Comparison of ENCODE assay signal across 8 cellular contexts in the genomic region with DNA sequence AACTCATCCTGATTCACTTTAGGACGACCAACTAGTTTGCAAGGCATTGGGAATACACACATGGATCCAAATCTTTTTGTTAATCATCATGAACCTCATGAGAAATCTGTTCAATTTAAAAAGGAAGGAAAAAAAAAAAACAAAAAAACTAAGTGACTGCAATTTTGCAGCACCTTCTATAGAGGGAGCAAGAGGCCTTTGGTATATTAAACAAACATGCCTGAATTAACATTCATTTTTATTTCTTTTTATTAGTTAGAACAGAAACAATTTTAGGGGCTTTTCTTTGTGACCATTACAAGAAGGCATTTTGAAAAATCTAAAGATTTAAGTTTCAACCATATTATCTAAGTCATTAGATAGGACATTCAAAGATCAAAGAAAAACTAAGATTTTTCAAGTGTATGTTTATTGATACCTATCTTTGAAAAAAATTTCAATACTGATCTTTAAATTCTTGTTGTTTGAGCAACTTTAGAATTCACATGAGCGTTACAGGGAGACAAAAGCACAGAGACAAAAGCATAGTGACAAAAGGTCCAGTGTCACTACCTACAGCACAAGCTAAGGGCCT.
DNase-seq lines count a peak whose midpoint lies in the region; ATAC-seq, FAIRE-seq and TF ChIP-seq lines count a peak whose summit lies in the region.

No MANE protein-coding gene starts in this region.

- no peaks in the 10 kb centered on the region for H3K4me1 ChIP-seq in fibroblast of lung (ENCODE audit: control insufficient read depth, extremely low read depth, insufficient read depth, low read length)

- TF ChIP-seq CTCF in GM12874 (IDR thresholded peaks at IDR 0.05; ENCODE audit: insufficient read depth, low read depth, low read length) (peak; percentile 53), fibroblast of lung (conservative IDR thresholded peaks at IDR 0.05 in 1 of 2, IDR thresholded peaks at IDR 0.05 in 1 of 2; ENCODE audit: low read depth in 1 of 2, low read length in 2 of 2) (peak; percentile 54 to 78), retinal pigment epithelial cell (conservative IDR thresholded peaks at IDR 0.05; ENCODE audit: low read depth, low read length) (peak; percentile 77)

- no peaks in the 10 kb centered on the region for H3K36me3 ChIP-seq in fibroblast of lung (ENCODE audit: control insufficient read depth, insufficient read depth, low read length)

- peak; percentile 39 to 54 for DNase-seq in AML-193 (lab: John Stamatoyannopoulos, UW)
- peak; percentile 26 for DNase-seq in RCC 7860 (ENCODE audit: low spot score)
- DNase-seq in fibroblast of lung (ENCODE audit: low read depth in 2 of 2), result peak; percentile 26 to 60
- peak; percentile 3 for DNase-seq in retinal pigment epithelial cell (ENCODE audit: low read depth)
- no peak for DNase-seq in SHP77 treated with DMSO at 0.1 percent for 48 hours (lab: John Stamatoyannopoulos, UW)
- DNase-seq in stimulated activated CD4-positive, alpha-beta T cell treated with anti-CD3 and anti-CD28 coated beads, Interleukin-15, amount 100 ng/mL, for 24 hours, result no peak

- H3K27ac ChIP-seq in fibroblast of lung (ENCODE audit: insufficient read depth, low read length), result no peak overlapping the region

- H3K9ac ChIP-seq in fibroblast of lung (ENCODE audit: insufficient read depth, low read length), result no peak overlapping the region

- no peaks in the 10 kb centered on the region for H3K79me2 ChIP-seq in fibroblast of lung (ENCODE audit: control insufficient read depth, insufficient read depth, low read length)

- H3K4me3 ChIP-seq in fibroblast of lung (replicated peaks in 1 of 4; ENCODE audit: control extremely low read depth in 1 of 4, insufficient read depth in 1 of 4, low read depth in 3 of 4, low read length in 4 of 4) (no peak overlapping the region), retinal pigment epithelial cell (ENCODE audit: low read length) (no peak overlapping the region)

- ATAC-seq in GM18870 (IDR thresholded peaks at IDR 0.05; ENCODE audit: unreplicated experiment), result no peak

- H4K20me1 ChIP-seq in fibroblast of lung (ENCODE audit: control insufficient read depth, extremely low read depth, insufficient read depth, low read length), result no peaks in the 10 kb centered on the region

- H2AFZ ChIP-seq in fibroblast of lung (ENCODE audit: low read length), result peak overlapping the region; percentile 18

- H3K9me3 ChIP-seq in fibroblast of lung (ENCODE audit: control insufficient read depth, insufficient read depth, low read depth, low read length), result no peaks in the 10 kb centered on the region

- no peaks in the 10 kb centered on the region for H3K27me3 ChIP-seq in fibroblast of lung (ENCODE audit: control insufficient read depth, insufficient read depth, low read length)

- peak overlapping the region; percentile 7 for H3K4me2 ChIP-seq in fibroblast of lung (ENCODE audit: extremely low read depth, insufficient read depth, low read length)

- peak; percentile 88 for FAIRE-seq in RCC 7860 (lab: Jason Lieb, UNC)

Comparison
In these comparisons a context has a peak if more than half of its experiments do, and no peak if none do; other contexts are left out.
1. DNase-seq: peak in AML-193 (2 of 2), RCC 7860 (single experiment), fibroblast of lung (2 of 2) and retinal pigment epithelial cell (single experiment); none in SHP77 treated with DMSO at 0.1 percent for 48 hours (single experiment) and stimulated activated CD4-positive, alpha-beta T cell treated with anti-CD3 and anti-CD28 coated beads, Interleukin-15, amount 100 ng/mL, for 24 hours (single experiment).
2. Peak in every context shown above with its lines, with median percentiles within 50 percentile points of each other: CTCF ChIP-seq.